In genomic region chr10:74058658-74059057, GRCh38 we compare ENCODE assay signal across 9 cellular contexts.
DNase-seq lines count a peak whose midpoint lies in the region; ATAC-seq and TF ChIP-seq lines count a peak whose summit lies in the region.
"Had no signal": no experiment of that assay in that cellular context is flagged by ENCODE, and none has a peak within 500 bp of the region (broad histone marks: within the 10 kb centered on the region; RNA-seq: fewer than 3 reads in every experiment).

No MANE protein-coding gene starts in this region.

- no peak for TF ChIP-seq CTCF in HCT116 (IDR thresholded peaks at IDR 0.05 in 2 of 3, conservative IDR thresholded peaks at IDR 0.05 in 1 of 3; ENCODE audit: borderline replicate concordance in 1 of 3, insufficient read depth in 1 of 3, low read depth in 2 of 3, low read length in 2 of 3)
- peak; percentile 27; the same call in 1 of the 2 replicates for TF ChIP-seq CTCF in WERI-Rb-1 (IDR thresholded peaks at IDR 0.05; ENCODE audit: low read depth, low read length)

- H3K9me3 ChIP-seq in HCT116 (ENCODE audit: control insufficient read depth in 1 of 2, insufficient read depth in 1 of 2, low read depth in 1 of 2, low read length in 2 of 2) = no peaks in the 10 kb centered on the region
- H3K9me3 ChIP-seq in WERI-Rb-1 (ENCODE audit: severe bottlenecking) = no peaks in the 10 kb centered on the region

- H3K4me3 ChIP-seq in HCT116 (replicated peaks in 1 of 2; ENCODE audit: low read depth in 1 of 2, low read length in 2 of 2) (no peak overlapping the region), WERI-Rb-1 (ENCODE audit: low read depth, low read length) (no peak overlapping the region)

- H2AFZ ChIP-seq in HCT116 (ENCODE audit: low read depth, low read length, poor library complexity, severe bottlenecking) = no peak overlapping the region

- RAD21 ChIA-PET in HCT116 (lab: Charles Lee; ENCODE audit: low non-redundant PET in 1 of 2, low total read pairs in 2 of 2, uncharacterized antibody in 2 of 2, unreplicated experiment in 2 of 2) = no interaction called here

- TF ChIP-seq POLR2A in HCT116 (IDR thresholded peaks at IDR 0.05; ENCODE audit: borderline replicate concordance, extremely low read depth, insufficient read depth, insufficient read length) = no peak

- H3K4me2 ChIP-seq in HCT116 (ENCODE audit: low read length) = no peak overlapping the region

- peaks cover 5% of the 10 kb centered on the region; the same call in 1 of the 2 replicates for H4K20me1 ChIP-seq in HCT116 (ENCODE audit: insufficient read depth)

- peaks cover 27 to 49% of the 10 kb centered on the region in 2 experiments for H3K4me1 ChIP-seq in HCT116 (ENCODE audit: control insufficient read depth in 1 of 2, insufficient read depth in 2 of 2, low read length in 2 of 2)

- POLR2A ChIA-PET in HCT116 (lab: Charles Lee) = no interaction called here

- TF ChIP-seq RAD21 in HCT116 (IDR thresholded peaks at IDR 0.05; ENCODE audit: low read depth) = peak; percentile 54; the same call in 1 of the 2 replicates

- H3K79me2 ChIP-seq in HCT116 (ENCODE audit: insufficient read depth, low read length) = peaks cover 99% of the 10 kb centered on the region

- no peaks in the 10 kb centered on the region for H3K9me2 ChIP-seq in HCT116 (ENCODE audit: insufficient read depth)

- H3K36me3 ChIP-seq in HCT116 (ENCODE audit: control insufficient read depth in 1 of 2, insufficient read depth in 2 of 2, low read length in 2 of 2) (peaks cover 0 to 11% of the 10 kb centered on the region in 2 experiments; a peak in 1 of 4 replicates), WERI-Rb-1 (no peaks in the 10 kb centered on the region; the same call in 1 of the 2 replicates)

- CTCF ChIA-PET in HCT116 (lab: Charles Lee) = no interaction called here

- no peak overlapping the region for H3K27ac ChIP-seq in HCT116 (ENCODE audit: low read depth, low read length)
- H3K27ac ChIP-seq in WERI-Rb-1 = no peak overlapping the region

- no TSS peak for BruUV-seq in HCT116 (replicated peaks; lab: Mats Ljungman, UMichigan)

- no peak for ATAC-seq in HCT116
- no peak for ATAC-seq in HG02870 (IDR thresholded peaks at IDR 0.05; ENCODE audit: unreplicated experiment)

- no peak overlapping the region for H3K9ac ChIP-seq in HCT116 (ENCODE audit: low read length)

- peak; percentile 48 for DNase-seq in DMS153 treated with DMSO at 0.1 percent for 48 hours (lab: John Stamatoyannopoulos, UW; ENCODE audit: unreplicated experiment)
- peak; percentile 18 for DNase-seq in HCT116 (ENCODE audit: low read depth, low spot score)
- DNase-seq in WERI-Rb-1 = peak; percentile 27
- peak; percentile 36 to 77 for DNase-seq in lung microvascular endothelial cell (ENCODE audit: low read depth in 2 of 2)
- DNase-seq in AG08396 (ENCODE audit: low spot score) = no peak
- DNase-seq in amniotic stem cell (lab: John Stamatoyannopoulos, UW) = no peak
- DNase-seq in germinal center (ENCODE audit: low spot score) = no peak
- DNase-seq: activated T-cell treated with anti-CD3 and anti-CD28 coated beads, Interleukin-2, amount 50 U/mL, for 4 hours had no signal

- H3K27me3 ChIP-seq in HCT116 (ENCODE audit: insufficient read depth, low read length) = no peaks in the 10 kb centered on the region
- H3K27me3 ChIP-seq in WERI-Rb-1 (ENCODE audit: insufficient read depth, low read depth, severe bottlenecking) = no peaks in the 10 kb centered on the region

- intact Hi-C loops in HCT116 (cut with micrococcal nuclease) = no loop called here

TF ChIP-seq in HCT116, 20 proteins besides CTCF, POLR2A, EP300 and RAD21:
- TF ChIP-seq ZNF274 (IDR thresholded peaks at IDR 0.05; ENCODE audit: low read depth, low read length) = no peak
- no peak for TF ChIP-seq FOSL1 (IDR thresholded peaks at IDR 0.05; ENCODE audit: low read depth)
- no peak for TF ChIP-seq ATF3 (IDR thresholded peaks at IDR 0.05)
- no peak for TF ChIP-seq REST (IDR thresholded peaks at IDR 0.05; ENCODE audit: low read depth)
- no peak for TF ChIP-seq ZFX (IDR thresholded peaks at IDR 0.05)

Comparison
In these comparisons a context has a peak if more than half of its experiments do, and no peak if none do; other contexts are left out.
1. DNase-seq: peak in DMS153 treated with DMSO at 0.1 percent for 48 hours (single experiment), HCT116 (single experiment), WERI-Rb-1 (single experiment) and lung microvascular endothelial cell (2 of 2); none in AG08396 (single experiment), amniotic stem cell (single experiment) and germinal center (single experiment).